In genomic region chr14:31207746-31208545, GRCh38 we compare ENCODE assay signal across 1 cellular context.
TF ChIP-seq lines count a peak whose summit lies in the region.

HECTD1 (minus strand) TSS chr14:31207793; CDS start chr14:31205936, 1,857 bp downstream.

TF ChIP-seq in K562, 482 proteins besides CTCF, POLR2A, EP300 and RAD21 (continued from another document and continues in another):
- TF ChIP-seq AFF4 (CRISPR knock-in tag; IDR thresholded peaks at IDR 0.05), result no peak; the same call in none of the 2 replicates
- peak; percentile 40 for TF ChIP-seq HMGN3 (IDR thresholded peaks at IDR 0.05; ENCODE audit: borderline replicate concordance, extremely low read depth, insufficient read length, low read depth, low read length)
- peak; percentile 55; the same call in 1 of the 2 replicates for TF ChIP-seq CEBPG (CRISPR knock-in tag; IDR thresholded peaks at IDR 0.05)
- no peak for TF ChIP-seq CEBPG (tag; conservative IDR thresholded peaks at IDR 0.05 in 1 of 2, IDR thresholded peaks at IDR 0.05 in 1 of 2)
- TF ChIP-seq HDAC2 (IDR thresholded peaks at IDR 0.05), result 0 out of 2 replicates have a peak, but pooled peaks have one; percentile 16
- TF ChIP-seq TOE1 (IDR thresholded peaks at IDR 0.05; ENCODE audit: borderline replicate concordance), result no peak
- TF ChIP-seq TOE1 (CRISPR knock-in tag; IDR thresholded peaks at IDR 0.05; ENCODE audit: borderline replicate concordance, low read depth), result no peak
- TF ChIP-seq ZNF609 (CRISPR knock-in tag; IDR thresholded peaks at IDR 0.05; ENCODE audit: borderline replicate concordance), result no peak
- 0 out of 2 replicates have a peak, but pooled peaks have one; percentile 38 for TF ChIP-seq ERF (CRISPR knock-in tag; IDR thresholded peaks at IDR 0.05)
- no peak for TF ChIP-seq ZNF740 (CRISPR knock-in tag; IDR thresholded peaks at IDR 0.05)
- no peak for TF ChIP-seq ZNF740 (tag; IDR thresholded peaks at IDR 0.05)
- TF ChIP-seq SRSF3 (IDR thresholded peaks at IDR 0.05; ENCODE audit: insufficient read depth, low read length), result no peak
- 0 out of 2 replicates have a peak, but pooled peaks have one; percentile 40 for TF ChIP-seq NCOA1 (IDR thresholded peaks at IDR 0.05; ENCODE audit: low read depth)
- no peak for TF ChIP-seq ZNF398 (CRISPR knock-in tag; IDR thresholded peaks at IDR 0.05)
- TF ChIP-seq RB1 (IDR thresholded peaks at IDR 0.05; ENCODE audit: low read depth), result peak; percentile 66; the same call in 1 of the 2 replicates
- no peak for TF ChIP-seq DEAF1 (CRISPR knock-in tag; IDR thresholded peaks at IDR 0.05)
- peak; percentile 71 for TF ChIP-seq HNRNPLL (IDR thresholded peaks at IDR 0.05; ENCODE audit: low read depth, low read length, poor library complexity, severe bottlenecking)
- no peak for TF ChIP-seq MBD2 (IDR thresholded peaks at IDR 0.05; ENCODE audit: borderline replicate concordance, low read depth)
- no peak for TF ChIP-seq NUFIP1 (IDR thresholded peaks at IDR 0.05; ENCODE audit: partially characterized antibody)
- TF ChIP-seq MITF (IDR thresholded peaks at IDR 0.05), result no peak
- no peak for TF ChIP-seq CEBPB (tag; IDR thresholded peaks at IDR 0.05)
- peak; percentile 29 for TF ChIP-seq TAF9B (IDR thresholded peaks at IDR 0.05; ENCODE audit: partially characterized antibody)
- TF ChIP-seq TAF7 (tag; IDR thresholded peaks at IDR 0.05), result 0 out of 2 replicates have a peak, but pooled peaks have one; percentile 27
- TF ChIP-seq PHF20 (IDR thresholded peaks at IDR 0.05; ENCODE audit: partially characterized antibody), result peak; percentile 89
- TF ChIP-seq NEUROD1 (IDR thresholded peaks at IDR 0.05; ENCODE audit: borderline replicate concordance, low read depth, low read length, partially characterized antibody), result no peak
- 0 out of 4 replicates have a peak, but pooled peaks of 1 of the 2 experiments have one; percentile 8 for TF ChIP-seq TRIM24 (IDR thresholded peaks at IDR 0.05)
- TF ChIP-seq ZBTB12 (CRISPR knock-in tag; IDR thresholded peaks at IDR 0.05), result peak; percentile 23; the same call in 1 of the 2 replicates
- TF ChIP-seq COPS2 (conservative IDR thresholded peaks at IDR 0.05), result no peak
- TF ChIP-seq ZNF311 (CRISPR knock-in tag; IDR thresholded peaks at IDR 0.05), result no peak
- TF ChIP-seq KDM2B (CRISPR knock-in tag; IDR thresholded peaks at IDR 0.05), result no peak
- no peak for TF ChIP-seq SIRT6 (IDR thresholded peaks at IDR 0.05; ENCODE audit: low read depth, low read length)
- no peak for TF ChIP-seq PCBP2 (IDR thresholded peaks at IDR 0.05; ENCODE audit: low read depth, low read length, poor library complexity, severe bottlenecking)
- no peak for TF ChIP-seq NCOA6 (IDR thresholded peaks at IDR 0.05)
- TF ChIP-seq NONO (IDR thresholded peaks at IDR 0.05; ENCODE audit: low read depth in 2 of 2, low read length in 1 of 2), result peak; percentile 41 to 63; a peak in 3 of 4 replicates
- no peak for TF ChIP-seq HEY1 (CRISPR knock-in tag; IDR thresholded peaks at IDR 0.05; ENCODE audit: borderline replicate concordance)
- no peak for TF ChIP-seq NR2C1 (IDR thresholded peaks at IDR 0.05)
- 0 out of 2 replicates have a peak, but pooled peaks have one; percentile 29 for TF ChIP-seq NR2C1 (tag; IDR thresholded peaks at IDR 0.05)
- TF ChIP-seq TCF15 (CRISPR knock-in tag; IDR thresholded peaks at IDR 0.05), result no peak
- TF ChIP-seq EGR1 (conservative IDR thresholded peaks at IDR 0.05), result peak; percentile 81
- TF ChIP-seq CTBP1 (IDR thresholded peaks at IDR 0.05; ENCODE audit: borderline replicate concordance), result peak; percentile 85
- TF ChIP-seq CREB1 (IDR thresholded peaks at IDR 0.05), result peak; percentile 72
- peak; percentile 86 for TF ChIP-seq CREB1 (CRISPR knock-in tag; IDR thresholded peaks at IDR 0.05)
- TF ChIP-seq TSC22D4 (tag; IDR thresholded peaks at IDR 0.05), result no peak
- TF ChIP-seq ZNF140 (CRISPR knock-in tag; IDR thresholded peaks at IDR 0.05), result no peak
- peak; percentile 94 for TF ChIP-seq ZBTB7A (IDR thresholded peaks at IDR 0.05; ENCODE audit: borderline replicate concordance, control insufficient read depth, low read depth, low read length)
- TF ChIP-seq PTRF (tag; IDR thresholded peaks at IDR 0.05), result no peak
- TF ChIP-seq ZC3H8 (IDR thresholded peaks at IDR 0.05), result no peak
- TF ChIP-seq ZNF445 (CRISPR knock-in tag; IDR thresholded peaks at IDR 0.05; ENCODE audit: low read depth), result no peak
- TF ChIP-seq NCOR1 (IDR thresholded peaks at IDR 0.05), result 0 out of 2 replicates have a peak, but pooled peaks have one; percentile 7
- TF ChIP-seq GMEB1 (CRISPR knock-in tag; IDR thresholded peaks at IDR 0.05), result peak; percentile 63
